In the genomic region with DNA sequence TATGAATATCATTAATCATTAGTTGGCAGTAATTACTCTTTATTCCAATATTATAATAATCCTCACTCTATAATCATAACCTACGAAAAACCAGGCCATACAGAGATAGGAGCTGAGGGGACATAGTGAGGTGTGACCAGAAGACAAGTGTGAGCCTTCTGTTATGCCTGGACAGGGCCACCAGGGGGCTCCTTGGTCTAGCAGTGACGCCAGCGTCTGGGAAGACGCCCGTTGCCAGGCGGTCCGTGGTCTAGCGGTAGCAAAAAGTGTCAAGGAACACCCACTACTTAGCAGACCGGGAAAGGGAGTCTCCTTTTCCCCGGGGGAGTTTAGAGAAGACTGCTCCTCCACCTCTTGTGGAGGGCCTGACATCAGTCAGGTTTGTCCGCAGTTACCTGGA, we compare ENCODE assay signal across 6 cellular contexts. TPM values are rescaled to one million over a fixed set of nuclear protein-coding genes. Genes with fewer than 3 reads are reported as not detected.
DNase-seq lines count a peak whose midpoint lies in the region; ATAC-seq, FAIRE-seq and TF ChIP-seq lines count a peak whose summit lies in the region.
"Not testable (repeated sequence)": the region's sequence is repeated elsewhere in the genome, so short reads cannot be mapped to it uniquely, and the experiment has no call there.

No MANE protein-coding gene starts in this region.

- H4K20me1 ChIP-seq in HepG2 (ENCODE audit: insufficient read depth, low read length): not testable (repeated sequence)

- not testable (repeated sequence) for H2AFZ ChIP-seq in HepG2 (ENCODE audit: low read length)

- peak; percentile 28; the same call in 1 of the 2 replicates for TF ChIP-seq RAD21 in HepG2 (CRISPR knock-in tag; IDR thresholded peaks at IDR 0.05)

- not testable (repeated sequence) for FAIRE-seq in HepG2 (lab: Jason Lieb, UNC)

- POLR2A ChIA-PET in HepG2 (lab: Yijun Ruan, JAX): not testable (repeated sequence)

- peaks cover 58% of the 10 kb centered on the region for H3K79me2 ChIP-seq in HepG2 (ENCODE audit: insufficient read depth, low read length)

- not testable (repeated sequence) for H3K27me3 ChIP-seq in brain microvascular endothelial cell (replicated peaks); HepG2 (ENCODE audit: control insufficient read depth in 1 of 2, insufficient read depth in 2 of 2, low read length in 2 of 2); upper lobe of right lung

- intact Hi-C loops in HepG2 (cut with micrococcal nuclease; ENCODE audit: unreplicated experiment); upper lobe of right lung (cut with DNase I): not testable (repeated sequence)

- CTCF ChIA-PET in HepG2 (lab: Yijun Ruan, JAX; ENCODE audit: low intra/inter-chr PET ratio, low total read pairs): interaction anchor here (1.3 kb wide), 1 partner anchor 41 kb away, joined by 6 read pairs; no protein-coding TSS in a partner anchor

- 59% methylated on average over 9 of the region's 11 CpGs for WGBS in HepG2 (ENCODE audit: low lambda C conversion rate)

- in situ Hi-C loops in SK-MEL-5 (cut with HindIII; ENCODE audit: low pct_unique_long_range_greater_than_20kb, low sequenced_read_pairs); brain microvascular endothelial cell (cut with HindIII; ENCODE audit: low pct_ligation_motif_present, low sequenced_read_pairs); HepG2 (cut with HindIII; ENCODE audit: extremely low pct_ligation_motif_present, low pct_unique_long_range_greater_than_20kb): not testable (repeated sequence)

- H3K4me3 ChIP-seq in brain microvascular endothelial cell (ENCODE audit: low read depth, low read length); HepG2 (replicated peaks in 1 of 3; ENCODE audit: insufficient read depth in 1 of 3, low read depth in 2 of 3, low read length in 3 of 3); upper lobe of right lung: not testable (repeated sequence)

- H3K4me2 ChIP-seq in HepG2 (ENCODE audit: low read depth, low read length): not testable (repeated sequence)

- not testable (repeated sequence) for H3K36me3 ChIP-seq in brain microvascular endothelial cell (replicated peaks); HepG2 (replicated peaks in 1 of 2; ENCODE audit: control insufficient read depth in 1 of 2, insufficient read depth in 2 of 2, low read length in 2 of 2); upper lobe of right lung

- TF ChIP-seq CTCF in brain microvascular endothelial cell (IDR thresholded peaks at IDR 0.05; ENCODE audit: low read depth, low read length, missing control alignments) (peak; percentile 14), HepG2 (CRISPR knock-in tag; IDR thresholded peaks at IDR 0.05) (peak; percentile 74), upper lobe of right lung (IDR thresholded peaks at IDR 0.05) (peak; percentile 32)

- H3K27ac ChIP-seq in brain microvascular endothelial cell; HepG2 (ENCODE audit: extremely low read length, insufficient read depth, low read length); upper lobe of right lung: not testable (repeated sequence)

- not testable (repeated sequence) for TF ChIP-seq EP300 in HepG2 (IDR thresholded peaks at IDR 0.05; ENCODE audit: low read depth in 2 of 2, low read length in 2 of 2); HepG2 (CRISPR knock-in tag; IDR thresholded peaks at IDR 0.05; ENCODE audit: borderline replicate concordance)

- H3K9me3 ChIP-seq in HepG2 (ENCODE audit: low read length): not testable (repeated sequence)
- H3K9me3 ChIP-seq in upper lobe of right lung: peaks cover 10% of the 10 kb centered on the region

- ATAC-seq in HepG2, upper lobe of right lung: not testable (repeated sequence)

- peaks cover 60% of the 10 kb centered on the region for H3K4me1 ChIP-seq in HepG2 (ENCODE audit: insufficient read depth, low read length)
- peaks cover 10% of the 10 kb centered on the region for H3K4me1 ChIP-seq in upper lobe of right lung

- DNase-seq in ELF-1 (ENCODE audit: low read depth, low spot score) (peak; percentile 32), HT-29 (ENCODE audit: low spot score) (peak; percentile 7), SK-MEL-5 (ENCODE audit: low read depth, low spot score) (peak; percentile 25), HepG2 (ENCODE audit: low spot score) (peak; percentile 13)
- DNase-seq in brain microvascular endothelial cell, upper lobe of right lung: not testable (repeated sequence)

- not testable (repeated sequence) for BruUV-seq in HepG2 (replicated peaks; lab: Mats Ljungman, UMichigan)

- not testable (repeated sequence) for TF ChIP-seq POLR2A in HepG2 (IDR thresholded peaks at IDR 0.05; ENCODE audit: insufficient read depth in 1 of 2, low read depth in 2 of 2, low read length in 2 of 2)

- not testable (repeated sequence) for H3K9ac ChIP-seq in HepG2 (ENCODE audit: insufficient read depth, low read depth, low read length)

RNA-seq across cellular contexts. Expression of a gene that starts 4.7 kb away (rescaled TPM):
- 1.1 and 3.7 TPM in 2 replicates for total RNA-seq in HT-29 (2014; rRNA removed; shearing (Covaris generic))
- 5.0 and 5.9 TPM in 2 replicates for total RNA-seq in SK-MEL-5 (2014; rRNA removed; shearing (Covaris generic))
- 0.88 and 0.92 TPM in 2 replicates for polyA plus RNA-seq in SK-MEL-5 (2015; cell fraction: cytosol; rRNA removed)
- polyA plus RNA-seq in SK-MEL-5 (2015; cell fraction: nucleus; rRNA removed): 17.1 and 21.6 TPM in 2 replicates
- total RNA-seq in HepG2 (2016; rRNA removed; fragmentation: Illumina TruSeq; extraction: Trizol) (10.0 and 18.0 TPM in 2 replicates), upper lobe of right lung (10.0 TPM)
- 1.2 and 2.6 TPM in 2 replicates for total RNA-seq in HepG2 (2016; cell fraction: cytosol; rRNA removed; fragmentation: Illumina TruSeq; extraction: Trizol; ENCODE audit: low read depth)
- total RNA-seq in HepG2 (2016; cell fraction: insoluble cytoplasmic fraction; rRNA removed; fragmentation: Illumina TruSeq; extraction: Trizol): 11.3 and 15.3 TPM in 2 replicates
- 3.7 and 5.1 TPM in 2 replicates for total RNA-seq in HepG2 (2016; cell fraction: membrane; rRNA removed; fragmentation: Illumina TruSeq; extraction: Trizol)
- 13.4 and 15.8 TPM in 2 replicates for total RNA-seq in HepG2 (2016; cell fraction: nucleus; rRNA removed; fragmentation: Illumina TruSeq; extraction: Trizol)
- polyA plus RNA-seq in HepG2 (2011; rRNA removed): 2.8 and 3.5 TPM in 2 replicates
- polyA plus RNA-seq in HepG2 (2011; cell fraction: cytosol; rRNA removed): 0.54 and 1.0 TPM in 2 replicates
- polyA plus RNA-seq in HepG2 (2011; cell fraction: nucleus; rRNA removed): 4.8 and 5.7 TPM in 2 replicates
- 2.3 and 3.6 TPM in 2 replicates for polyA plus RNA-seq in HepG2 (2012)
- polyA plus RNA-seq in HepG2 (2016; cell fraction: cytosol; fragmentation: Illumina TruSeq; extraction: Trizol; ENCODE audit: low read depth): 0.07 and 0.16 TPM in 2 replicates
- 5.5 and 5.8 TPM in 2 replicates for polyA plus RNA-seq in HepG2 (2016; cell fraction: insoluble cytoplasmic fraction; fragmentation: Illumina TruSeq; extraction: Trizol; ENCODE audit: low read depth)
- 0.39 and 0.42 TPM in 2 replicates for polyA plus RNA-seq in HepG2 (2016; cell fraction: membrane; fragmentation: Illumina TruSeq; extraction: Trizol; ENCODE audit: low read depth)
- polyA plus RNA-seq in HepG2 (2016; cell fraction: nucleus; fragmentation: Illumina TruSeq; extraction: Trizol; ENCODE audit: insufficient read depth, low read depth): 10.6 and 11.9 TPM in 2 replicates
- polyA minus RNA-seq in HepG2 (2011; rRNA and poly(A)+ RNA removed; ENCODE audit: low replicate concordance): 1.3 and 2.4 TPM in 2 replicates
- 3.3 and 3.6 TPM in 2 replicates for polyA minus RNA-seq in HepG2 (2011; cell fraction: cytosol; rRNA and poly(A)+ RNA removed)
- polyA minus RNA-seq in HepG2 (2011; cell fraction: nucleus; rRNA and poly(A)+ RNA removed): 19.5 and 20.9 TPM in 2 replicates

RNA-seq across cellular contexts. Expression of a gene that starts 26.8 kb away (rescaled TPM):
- total RNA-seq in HT-29 (2014; rRNA removed; shearing (Covaris generic)): not detected in 2 replicates
- total RNA-seq in SK-MEL-5 (2014; rRNA removed; shearing (Covaris generic)): 0.42 and 0.56 TPM in 2 replicates
- 0.05 and 0.47 TPM in 2 replicates for polyA plus RNA-seq in SK-MEL-5 (2015; cell fraction: cytosol; rRNA removed)
- 0.98 and 1.1 TPM in 2 replicates for polyA plus RNA-seq in SK-MEL-5 (2015; cell fraction: nucleus; rRNA removed)
- total RNA-seq in HepG2 (2016; rRNA removed; fragmentation: Illumina TruSeq; extraction: Trizol) (1.7 and 2.2 TPM in 2 replicates), upper lobe of right lung (1.9 TPM)
- 1.8 and 1.9 TPM in 2 replicates for total RNA-seq in HepG2 (2016; cell fraction: cytosol; rRNA removed; fragmentation: Illumina TruSeq; extraction: Trizol; ENCODE audit: low read depth)
- total RNA-seq in HepG2 (2016; cell fraction: insoluble cytoplasmic fraction; rRNA removed; fragmentation: Illumina TruSeq; extraction: Trizol): 1.7 and 2.9 TPM in 2 replicates
- total RNA-seq in HepG2 (2016; cell fraction: membrane; rRNA removed; fragmentation: Illumina TruSeq; extraction: Trizol): 1.8 and 2.0 TPM in 2 replicates
- total RNA-seq in HepG2 (2016; cell fraction: nucleus; rRNA removed; fragmentation: Illumina TruSeq; extraction: Trizol): 2.1 and 2.7 TPM in 2 replicates
- 0.46 and 0.57 TPM in 2 replicates for polyA plus RNA-seq in HepG2 (2011; rRNA removed)
- polyA plus RNA-seq in HepG2 (2011; cell fraction: cytosol; rRNA removed): 0.20 and 0.22 TPM in 2 replicates
- polyA plus RNA-seq in HepG2 (2011; cell fraction: nucleus; rRNA removed): 0.48 and 0.69 TPM in 2 replicates
- polyA plus RNA-seq in HepG2 (2012): 0.28 and 0.32 TPM in 2 replicates
- 0.08 and 0.50 TPM in 2 replicates for polyA plus RNA-seq in HepG2 (2016; cell fraction: cytosol; fragmentation: Illumina TruSeq; extraction: Trizol; ENCODE audit: low read depth)
- polyA plus RNA-seq in HepG2 (2016; cell fraction: insoluble cytoplasmic fraction; fragmentation: Illumina TruSeq; extraction: Trizol; ENCODE audit: low read depth): 0.96 and 1.1 TPM in 2 replicates
- polyA plus RNA-seq in HepG2 (2016; cell fraction: membrane; fragmentation: Illumina TruSeq; extraction: Trizol; ENCODE audit: low read depth): 0.29 and 0.36 TPM in 2 replicates
- polyA plus RNA-seq in HepG2 (2016; cell fraction: nucleus; fragmentation: Illumina TruSeq; extraction: Trizol; ENCODE audit: insufficient read depth, low read depth): 2.4 and 2.8 TPM in 2 replicates
- 2.2 TPM in 1 of 2 replicates, not detected in the other for polyA minus RNA-seq in HepG2 (2011; rRNA and poly(A)+ RNA removed; ENCODE audit: low replicate concordance)
- polyA minus RNA-seq in HepG2 (2011; cell fraction: cytosol; rRNA and poly(A)+ RNA removed): 0.26 and 0.59 TPM in 2 replicates
- polyA minus RNA-seq in HepG2 (2011; cell fraction: nucleus; rRNA and poly(A)+ RNA removed): 1.7 and 2.4 TPM in 2 replicates

RNA-seq across cellular contexts. Expression of a gene that starts 32.8 kb away (rescaled TPM):
- total RNA-seq in HT-29 (2014; rRNA removed; shearing (Covaris generic)): 3.6 and 6.1 TPM in 2 replicates
- total RNA-seq in SK-MEL-5 (2014; rRNA removed; shearing (Covaris generic)): 3.1 and 4.4 TPM in 2 replicates
- polyA plus RNA-seq in SK-MEL-5 (2015; cell fraction: cytosol; rRNA removed): 1.2 and 1.7 TPM in 2 replicates
- 1.8 and 14.4 TPM in 2 replicates for polyA plus RNA-seq in SK-MEL-5 (2015; cell fraction: nucleus; rRNA removed)
- 11.7 and 18.2 TPM in 2 replicates for total RNA-seq in HepG2 (2016; rRNA removed; fragmentation: Illumina TruSeq; extraction: Trizol)
- total RNA-seq in HepG2 (2016; cell fraction: cytosol; rRNA removed; fragmentation: Illumina TruSeq; extraction: Trizol; ENCODE audit: low read depth): 10.8 and 14.7 TPM in 2 replicates
- total RNA-seq in HepG2 (2016; cell fraction: insoluble cytoplasmic fraction; rRNA removed; fragmentation: Illumina TruSeq; extraction: Trizol): 12.1 and 19.3 TPM in 2 replicates
- 9.2 and 10.6 TPM in 2 replicates for total RNA-seq in HepG2 (2016; cell fraction: membrane; rRNA removed; fragmentation: Illumina TruSeq; extraction: Trizol)
- total RNA-seq in HepG2 (2016; cell fraction: nucleus; rRNA removed; fragmentation: Illumina TruSeq; extraction: Trizol): 7.5 and 8.8 TPM in 2 replicates
- polyA plus RNA-seq in HepG2 (2011; rRNA removed): 5.1 and 5.7 TPM in 2 replicates
- polyA plus RNA-seq in HepG2 (2011; cell fraction: cytosol; rRNA removed): 2.2 and 3.4 TPM in 2 replicates
- 3.5 and 5.2 TPM in 2 replicates for polyA plus RNA-seq in HepG2 (2011; cell fraction: nucleus; rRNA removed)
- polyA plus RNA-seq in HepG2 (2012): 5.8 and 6.8 TPM in 2 replicates
- 0.63 and 0.85 TPM in 2 replicates for polyA plus RNA-seq in HepG2 (2016; cell fraction: cytosol; fragmentation: Illumina TruSeq; extraction: Trizol; ENCODE audit: low read depth)
- polyA plus RNA-seq in HepG2 (2016; cell fraction: insoluble cytoplasmic fraction; fragmentation: Illumina TruSeq; extraction: Trizol; ENCODE audit: low read depth): 10.0 and 12.3 TPM in 2 replicates
- polyA plus RNA-seq in HepG2 (2016; cell fraction: membrane; fragmentation: Illumina TruSeq; extraction: Trizol; ENCODE audit: low read depth): 1.5 and 2.1 TPM in 2 replicates
- polyA plus RNA-seq in HepG2 (2016; cell fraction: nucleus; fragmentation: Illumina TruSeq; extraction: Trizol; ENCODE audit: insufficient read depth, low read depth): 13.7 and 14.1 TPM in 2 replicates
- 1.8 and 1.9 TPM in 2 replicates for polyA minus RNA-seq in HepG2 (2011; rRNA and poly(A)+ RNA removed; ENCODE audit: low replicate concordance)
- 7.1 and 8.7 TPM in 2 replicates for polyA minus RNA-seq in HepG2 (2011; cell fraction: cytosol; rRNA and poly(A)+ RNA removed)
- polyA minus RNA-seq in HepG2 (2011; cell fraction: nucleus; rRNA and poly(A)+ RNA removed): 6.4 and 9.1 TPM in 2 replicates
- 5.6 TPM for total RNA-seq in upper lobe of right lung

RNA-seq across cellular contexts. Expression of a gene that starts 42.6 kb away (rescaled TPM):
- total RNA-seq in HT-29 (2014; rRNA removed; shearing (Covaris generic)): 9.1 and 12.7 TPM in 2 replicates
- total RNA-seq in SK-MEL-5 (2014; rRNA removed; shearing (Covaris generic)): 19.5 and 19.9 TPM in 2 replicates
- 3.2 and 4.6 TPM in 2 replicates for polyA plus RNA-seq in SK-MEL-5 (2015; cell fraction: cytosol; rRNA removed)
- 31.5 and 33.9 TPM in 2 replicates for polyA plus RNA-seq in SK-MEL-5 (2015; cell fraction: nucleus; rRNA removed)
- total RNA-seq in HepG2 (2016; rRNA removed; fragmentation: Illumina TruSeq; extraction: Trizol) (12.4 and 16.8 TPM in 2 replicates), upper lobe of right lung (12.4 TPM)
- 0.81 and 1.3 TPM in 2 replicates for total RNA-seq in HepG2 (2016; cell fraction: cytosol; rRNA removed; fragmentation: Illumina TruSeq; extraction: Trizol; ENCODE audit: low read depth)
- total RNA-seq in HepG2 (2016; cell fraction: insoluble cytoplasmic fraction; rRNA removed; fragmentation: Illumina TruSeq; extraction: Trizol): 12.1 and 13.4 TPM in 2 replicates
- total RNA-seq in HepG2 (2016; cell fraction: membrane; rRNA removed; fragmentation: Illumina TruSeq; extraction: Trizol): 3.4 and 4.6 TPM in 2 replicates
- total RNA-seq in HepG2 (2016; cell fraction: nucleus; rRNA removed; fragmentation: Illumina TruSeq; extraction: Trizol): 13.2 and 14.6 TPM in 2 replicates
- 2.4 and 2.7 TPM in 2 replicates for polyA plus RNA-seq in HepG2 (2011; rRNA removed)
- polyA plus RNA-seq in HepG2 (2011; cell fraction: cytosol; rRNA removed): 0.70 and 1.1 TPM in 2 replicates
- polyA plus RNA-seq in HepG2 (2011; cell fraction: nucleus; rRNA removed): 3.5 and 3.9 TPM in 2 replicates
- 2.4 and 3.6 TPM in 2 replicates for polyA plus RNA-seq in HepG2 (2012)
- 0.32 and 0.45 TPM in 2 replicates for polyA plus RNA-seq in HepG2 (2016; cell fraction: cytosol; fragmentation: Illumina TruSeq; extraction: Trizol; ENCODE audit: low read depth)
- polyA plus RNA-seq in HepG2 (2016; cell fraction: insoluble cytoplasmic fraction; fragmentation: Illumina TruSeq; extraction: Trizol; ENCODE audit: low read depth): 5.0 and 5.3 TPM in 2 replicates
- polyA plus RNA-seq in HepG2 (2016; cell fraction: membrane; fragmentation: Illumina TruSeq; extraction: Trizol; ENCODE audit: low read depth): 0.68 and 0.85 TPM in 2 replicates
- polyA plus RNA-seq in HepG2 (2016; cell fraction: nucleus; fragmentation: Illumina TruSeq; extraction: Trizol; ENCODE audit: insufficient read depth, low read depth): 25.4 and 27.4 TPM in 2 replicates
- 2.8 and 4.8 TPM in 2 replicates for polyA minus RNA-seq in HepG2 (2011; rRNA and poly(A)+ RNA removed; ENCODE audit: low replicate concordance)
- polyA minus RNA-seq in HepG2 (2011; cell fraction: cytosol; rRNA and poly(A)+ RNA removed): 4.1 and 4.5 TPM in 2 replicates
- 14.0 and 15.9 TPM in 2 replicates for polyA minus RNA-seq in HepG2 (2011; cell fraction: nucleus; rRNA and poly(A)+ RNA removed)

Comparison
In these comparisons a context has a peak if more than half of its experiments do, and no peak if none do; other contexts are left out.
1. CTCF ChIP-seq: peak in every context shown above with its lines; median percentile 74 in HepG2; 32 in upper lobe of right lung; 14 in brain microvascular endothelial cell.